In genomic region chr6:56529594-56530191, GRCh38 we compare ENCODE assay signal across 1 cellular context.
A peak's percentile ranks its signal among the peaks of the same experiment; 100 is the strongest.
TF ChIP-seq lines count a peak whose summit lies in the region.

No MANE protein-coding gene starts in this region.

TF ChIP-seq in HEK293, 187 proteins besides CTCF, POLR2A, EP300 and RAD21 (continued from another document and continues in another):
- TF ChIP-seq, protein P1, sequence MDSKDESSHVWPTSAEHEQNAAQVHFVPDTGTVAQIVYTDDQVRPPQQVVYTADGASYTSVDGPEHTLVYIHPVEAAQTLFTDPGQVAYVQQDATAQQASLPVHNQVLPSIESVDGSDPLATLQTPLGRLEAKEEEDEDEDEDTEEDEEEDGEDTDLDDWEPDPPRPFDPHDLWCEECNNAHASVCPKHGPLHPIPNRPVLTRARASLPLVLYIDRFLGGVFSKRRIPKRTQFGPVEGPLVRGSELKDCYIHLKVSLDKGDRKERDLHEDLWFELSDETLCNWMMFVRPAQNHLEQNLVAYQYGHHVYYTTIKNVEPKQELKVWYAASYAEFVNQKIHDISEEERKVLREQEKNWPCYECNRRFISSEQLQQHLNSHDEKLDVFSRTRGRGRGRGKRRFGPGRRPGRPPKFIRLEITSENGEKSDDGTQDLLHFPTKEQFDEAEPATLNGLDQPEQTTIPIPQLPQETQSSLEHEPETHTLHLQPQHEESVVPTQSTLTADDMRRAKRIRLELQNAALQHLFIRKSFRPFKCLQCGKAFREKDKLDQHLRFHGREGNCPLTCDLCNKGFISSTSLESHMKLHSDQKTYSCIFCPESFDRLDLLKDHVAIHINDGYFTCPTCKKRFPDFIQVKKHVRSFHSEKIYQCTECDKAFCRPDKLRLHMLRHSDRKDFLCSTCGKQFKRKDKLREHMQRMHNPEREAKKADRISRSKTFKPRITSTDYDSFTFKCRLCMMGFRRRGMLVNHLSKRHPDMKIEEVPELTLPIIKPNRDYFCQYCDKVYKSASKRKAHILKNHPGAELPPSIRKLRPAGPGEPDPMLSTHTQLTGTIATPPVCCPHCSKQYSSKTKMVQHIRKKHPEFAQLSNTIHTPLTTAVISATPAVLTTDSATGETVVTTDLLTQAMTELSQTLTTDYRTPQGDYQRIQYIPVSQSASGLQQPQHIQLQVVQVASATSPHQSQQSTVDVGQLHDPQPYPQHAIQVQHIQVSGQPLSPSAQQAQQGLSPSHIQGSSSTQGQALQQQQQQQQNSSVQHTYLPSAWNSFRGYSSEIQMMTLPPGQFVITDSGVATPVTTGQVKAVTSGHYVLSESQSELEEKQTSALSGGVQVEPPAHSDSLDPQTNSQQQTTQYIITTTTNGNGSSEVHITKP (tag by site-specific recombination; IDR thresholded peaks at IDR 0.05), result peak; percentile 63
- TF ChIP-seq KLF9 (tag by site-specific recombination; IDR thresholded peaks at IDR 0.05; ENCODE audit: low read depth) (0 out of 2 replicates have a peak, but pooled peaks have one; percentile 42), ZSCAN4 (tag by site-specific recombination; IDR thresholded peaks at IDR 0.05) (peak; percentile 82), IKZF3 (tag by site-specific recombination; IDR thresholded peaks at IDR 0.05) (peak; percentile 85), ZNF670 (tag by site-specific recombination; IDR thresholded peaks at IDR 0.05; ENCODE audit: low read depth) (no peak), REPIN1 (tag by site-specific recombination; IDR thresholded peaks at IDR 0.05; ENCODE audit: low read depth) (no peak), PBX3 (CRISPR knock-in tag; IDR thresholded peaks at IDR 0.05) (no peak), ZNF341 (tag by site-specific recombination; IDR thresholded peaks at IDR 0.05; ENCODE audit: low read depth) (peak; percentile 53; the same call in 1 of the 2 replicates), KLF10 (tag by site-specific recombination; IDR thresholded peaks at IDR 0.05) (peak; percentile 93), SALL2 (tag by site-specific recombination; IDR thresholded peaks at IDR 0.05; ENCODE audit: borderline replicate concordance) (peak; percentile 86; the same call in 1 of the 2 replicates), MEIS1 (CRISPR knock-in tag; IDR thresholded peaks at IDR 0.05; ENCODE audit: borderline replicate concordance) (no peak), MYNN (tag by site-specific recombination; IDR thresholded peaks at IDR 0.05; ENCODE audit: borderline replicate concordance) (peak; percentile 96), YY1 (tag by site-specific recombination; IDR thresholded peaks at IDR 0.05) (peak; percentile 31; the same call in 1 of the 2 replicates), BCL11B (tag by site-specific recombination; IDR thresholded peaks at IDR 0.05; ENCODE audit: low read depth) (peak; percentile 86), GLIS1 (tag by site-specific recombination; IDR thresholded peaks at IDR 0.05) (peak; percentile 66), ZNF624 (tag by site-specific recombination; IDR thresholded peaks at IDR 0.05) (0 out of 2 replicates have a peak, but pooled peaks have one; percentile 8), ZFP69B (tag by site-specific recombination; IDR thresholded peaks at IDR 0.05) (peak; percentile 79; the same call in 1 of the 2 replicates), GFI1B (tag by site-specific recombination; IDR thresholded peaks at IDR 0.05) (peak; percentile 80; the same call in 1 of the 2 replicates), INSM2 (tag by site-specific recombination; IDR thresholded peaks at IDR 0.05) (peak; percentile 94), BCL6B (tag by site-specific recombination; IDR thresholded peaks at IDR 0.05) (peak; percentile 96), ZNF324 (tag by site-specific recombination; IDR thresholded peaks at IDR 0.05) (peak; percentile 91), ZNF24 (tag by site-specific recombination; IDR thresholded peaks at IDR 0.05) (peak; percentile 98), WT1 (tag by site-specific recombination; IDR thresholded peaks at IDR 0.05) (peak; percentile 79), ZBTB17 (tag by site-specific recombination; IDR thresholded peaks at IDR 0.05) (peak; percentile 97), KLF7 (tag by site-specific recombination; IDR thresholded peaks at IDR 0.05; ENCODE audit: borderline replicate concordance) (peak; percentile 64; the same call in 1 of the 2 replicates), ZSCAN23 (tag by site-specific recombination; IDR thresholded peaks at IDR 0.05) (peak; percentile 93; the same call in 1 of the 2 replicates), ZBTB8A (tag by site-specific recombination; IDR thresholded peaks at IDR 0.05) (peak; percentile 82), ZNF529 (tag by site-specific recombination; IDR thresholded peaks at IDR 0.05; ENCODE audit: insufficient replicate concordance) (no peak), ZNF645 (tag by site-specific recombination; IDR thresholded peaks at IDR 0.05) (peak; percentile 97)
- TF ChIP-seq, protein P2, sequence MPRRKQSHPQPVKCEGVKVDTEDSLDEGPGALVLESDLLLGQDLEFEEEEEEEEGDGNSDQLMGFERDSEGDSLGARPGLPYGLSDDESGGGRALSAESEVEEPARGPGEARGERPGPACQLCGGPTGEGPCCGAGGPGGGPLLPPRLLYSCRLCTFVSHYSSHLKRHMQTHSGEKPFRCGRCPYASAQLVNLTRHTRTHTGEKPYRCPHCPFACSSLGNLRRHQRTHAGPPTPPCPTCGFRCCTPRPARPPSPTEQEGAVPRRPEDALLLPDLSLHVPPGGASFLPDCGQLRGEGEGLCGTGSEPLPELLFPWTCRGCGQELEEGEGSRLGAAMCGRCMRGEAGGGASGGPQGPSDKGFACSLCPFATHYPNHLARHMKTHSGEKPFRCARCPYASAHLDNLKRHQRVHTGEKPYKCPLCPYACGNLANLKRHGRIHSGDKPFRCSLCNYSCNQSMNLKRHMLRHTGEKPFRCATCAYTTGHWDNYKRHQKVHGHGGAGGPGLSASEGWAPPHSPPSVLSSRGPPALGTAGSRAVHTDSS (tag by site-specific recombination; IDR thresholded peaks at IDR 0.05), result peak; percentile 46; the same call in 1 of the 2 replicates
- TF ChIP-seq, protein P3, sequence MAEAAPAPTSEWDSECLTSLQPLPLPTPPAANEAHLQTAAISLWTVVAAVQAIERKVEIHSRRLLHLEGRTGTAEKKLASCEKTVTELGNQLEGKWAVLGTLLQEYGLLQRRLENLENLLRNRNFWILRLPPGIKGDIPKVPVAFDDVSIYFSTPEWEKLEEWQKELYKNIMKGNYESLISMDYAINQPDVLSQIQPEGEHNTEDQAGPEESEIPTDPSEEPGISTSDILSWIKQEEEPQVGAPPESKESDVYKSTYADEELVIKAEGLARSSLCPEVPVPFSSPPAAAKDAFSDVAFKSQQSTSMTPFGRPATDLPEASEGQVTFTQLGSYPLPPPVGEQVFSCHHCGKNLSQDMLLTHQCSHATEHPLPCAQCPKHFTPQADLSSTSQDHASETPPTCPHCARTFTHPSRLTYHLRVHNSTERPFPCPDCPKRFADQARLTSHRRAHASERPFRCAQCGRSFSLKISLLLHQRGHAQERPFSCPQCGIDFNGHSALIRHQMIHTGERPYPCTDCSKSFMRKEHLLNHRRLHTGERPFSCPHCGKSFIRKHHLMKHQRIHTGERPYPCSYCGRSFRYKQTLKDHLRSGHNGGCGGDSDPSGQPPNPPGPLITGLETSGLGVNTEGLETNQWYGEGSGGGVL (tag by site-specific recombination; IDR thresholded peaks at IDR 0.05), result peak; percentile 49
- TF ChIP-seq, protein P4, sequence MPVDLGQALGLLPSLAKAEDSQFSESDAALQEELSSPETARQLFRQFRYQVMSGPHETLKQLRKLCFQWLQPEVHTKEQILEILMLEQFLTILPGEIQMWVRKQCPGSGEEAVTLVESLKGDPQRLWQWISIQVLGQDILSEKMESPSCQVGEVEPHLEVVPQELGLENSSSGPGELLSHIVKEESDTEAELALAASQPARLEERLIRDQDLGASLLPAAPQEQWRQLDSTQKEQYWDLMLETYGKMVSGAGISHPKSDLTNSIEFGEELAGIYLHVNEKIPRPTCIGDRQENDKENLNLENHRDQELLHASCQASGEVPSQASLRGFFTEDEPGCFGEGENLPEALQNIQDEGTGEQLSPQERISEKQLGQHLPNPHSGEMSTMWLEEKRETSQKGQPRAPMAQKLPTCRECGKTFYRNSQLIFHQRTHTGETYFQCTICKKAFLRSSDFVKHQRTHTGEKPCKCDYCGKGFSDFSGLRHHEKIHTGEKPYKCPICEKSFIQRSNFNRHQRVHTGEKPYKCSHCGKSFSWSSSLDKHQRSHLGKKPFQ (tag by site-specific recombination; IDR thresholded peaks at IDR 0.05), result peak; percentile 74
- TF ChIP-seq, protein P5, sequence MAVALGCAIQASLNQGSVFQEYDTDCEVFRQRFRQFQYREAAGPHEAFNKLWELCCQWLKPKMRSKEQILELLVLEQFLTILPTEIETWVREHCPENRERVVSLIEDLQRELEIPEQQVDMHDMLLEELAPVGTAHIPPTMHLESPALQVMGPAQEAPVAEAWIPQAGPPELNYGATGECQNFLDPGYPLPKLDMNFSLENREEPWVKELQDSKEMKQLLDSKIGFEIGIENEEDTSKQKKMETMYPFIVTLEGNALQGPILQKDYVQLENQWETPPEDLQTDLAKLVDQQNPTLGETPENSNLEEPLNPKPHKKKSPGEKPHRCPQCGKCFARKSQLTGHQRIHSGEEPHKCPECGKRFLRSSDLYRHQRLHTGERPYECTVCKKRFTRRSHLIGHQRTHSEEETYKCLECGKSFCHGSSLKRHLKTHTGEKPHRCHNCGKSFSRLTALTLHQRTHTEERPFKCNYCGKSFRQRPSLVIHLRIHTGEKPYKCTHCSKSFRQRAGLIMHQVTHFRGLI (tag by site-specific recombination; IDR thresholded peaks at IDR 0.05), result peak; percentile 61; the same call in 1 of the 2 replicates
- TF ChIP-seq, protein P6, sequence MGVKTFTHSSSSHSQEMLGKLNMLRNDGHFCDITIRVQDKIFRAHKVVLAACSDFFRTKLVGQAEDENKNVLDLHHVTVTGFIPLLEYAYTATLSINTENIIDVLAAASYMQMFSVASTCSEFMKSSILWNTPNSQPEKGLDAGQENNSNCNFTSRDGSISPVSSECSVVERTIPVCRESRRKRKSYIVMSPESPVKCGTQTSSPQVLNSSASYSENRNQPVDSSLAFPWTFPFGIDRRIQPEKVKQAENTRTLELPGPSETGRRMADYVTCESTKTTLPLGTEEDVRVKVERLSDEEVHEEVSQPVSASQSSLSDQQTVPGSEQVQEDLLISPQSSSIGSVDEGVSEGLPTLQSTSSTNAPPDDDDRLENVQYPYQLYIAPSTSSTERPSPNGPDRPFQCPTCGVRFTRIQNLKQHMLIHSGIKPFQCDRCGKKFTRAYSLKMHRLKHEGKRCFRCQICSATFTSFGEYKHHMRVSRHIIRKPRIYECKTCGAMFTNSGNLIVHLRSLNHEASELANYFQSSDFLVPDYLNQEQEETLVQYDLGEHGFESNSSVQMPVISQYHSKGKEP (tag by site-specific recombination; IDR thresholded peaks at IDR 0.05), result peak; percentile 69
